ENCODE assay signal across 8 cellular contexts in genomic region chr16:17277981-17278381, GRCh38.
DNase-seq lines count a peak whose midpoint lies in the region; ATAC-seq and TF ChIP-seq lines count a peak whose summit lies in the region.

No MANE protein-coding gene starts in this region.

- no peak for DNase-seq in GM12864 (ENCODE audit: low read depth)
- DNase-seq in NCI-H82 treated with DMSO at 0.1 percent for 48 hours (lab: John Stamatoyannopoulos, UW; ENCODE audit: unreplicated experiment), result peak; percentile 4
- DNase-seq in germinal center (ENCODE audit: low spot score), result peak; percentile 44
- DNase-seq in progenitor cell of endocrine pancreas (ENCODE audit: low spot score, unreplicated experiment), result no peak
- DNase-seq in NCI-H2171 treated with DMSO at 0.1 percent for 48 hours (lab: John Stamatoyannopoulos, UW), result no peak
- DNase-seq in SIG-M5 (lab: John Stamatoyannopoulos, UW), result no peak
- DNase-seq in GDM1 (lab: John Stamatoyannopoulos, UW), result no peak

- H3K4me3 ChIP-seq in GM12864 (ENCODE audit: low read depth, low read length), result no peak overlapping the region

- TF ChIP-seq CTCF in GM12864 (IDR thresholded peaks at IDR 0.05; ENCODE audit: low read depth, low read length, missing control alignments), result peak; percentile 64
- peak; percentile 46 for TF ChIP-seq CTCF in progenitor cell of endocrine pancreas (IDR thresholded peaks at IDR 0.05; ENCODE audit: unreplicated experiment)

- no peak overlapping the region for H3K4me3 Mint-ChIP-seq in progenitor cell of endocrine pancreas (ENCODE audit: low read depth)

- no peak overlapping the region for H3K27ac Mint-ChIP-seq in progenitor cell of endocrine pancreas

- no peaks in the 10 kb centered on the region for H3K36me3 Mint-ChIP-seq in progenitor cell of endocrine pancreas (ENCODE audit: insufficient read depth)

- H3K27me3 Mint-ChIP-seq in progenitor cell of endocrine pancreas, result no peaks in the 10 kb centered on the region

- ATAC-seq in GM18907 (IDR thresholded peaks at IDR 0.05; ENCODE audit: unreplicated experiment), result no peak

- H3K9me3 Mint-ChIP-seq in progenitor cell of endocrine pancreas (ENCODE audit: low read depth), result no peaks in the 10 kb centered on the region

- peaks cover 8% of the 10 kb centered on the region for H3K4me1 Mint-ChIP-seq in progenitor cell of endocrine pancreas (ENCODE audit: low read depth)

Comparison
In these comparisons a context has a peak if more than half of its experiments do, and no peak if none do; other contexts are left out.
1. DNase-seq: peak in NCI-H82 treated with DMSO at 0.1 percent for 48 hours (single experiment) and germinal center (single experiment); none in GM12864 (single experiment), progenitor cell of endocrine pancreas (single experiment), NCI-H2171 treated with DMSO at 0.1 percent for 48 hours (single experiment), SIG-M5 (single experiment) and GDM1 (single experiment).